27 cellular contexts compared by ENCODE assay signal in genomic region chr14:23536494-23536893, GRCh38. TPM values are rescaled to one million over a fixed set of nuclear protein-coding genes. Genes with fewer than 3 reads are reported as not detected.
"Had no signal": no experiment of that assay in that cellular context is flagged by ENCODE, and none has a peak within 500 bp of the region (broad histone marks: within the 10 kb centered on the region; RNA-seq: fewer than 3 reads in every experiment).

No MANE protein-coding gene starts in this region.

- H3K27ac ChIP-seq: brain microvascular endothelial cell, cardiac muscle cell had no signal

- H3K9me3 Mint-ChIP-seq: activated CD4-positive, alpha-beta memory T cell treated with anti-CD3 and anti-CD28 coated beads for 36 hours; activated CD4-positive, alpha-beta T cell treated with anti-CD3 and anti-CD28 coated beads, Interleukin-2, amount 10 ng/mL, durations not matched to agents 7 days and 5 days; activated naive CD4-positive, alpha-beta T cell treated with anti-CD3 and anti-CD28 coated beads for 36 hours; activated T-helper 17 cell treated with anti-CD3 and anti-CD28 coated beads, Interleukin-2, amount 50 U/mL, for 72 hours had no signal

- H3K36me3 Mint-ChIP-seq: activated CD4-positive, alpha-beta memory T cell treated with anti-CD3 and anti-CD28 coated beads for 36 hours; activated naive CD8-positive, alpha-beta T cell had no signal

- ATAC-seq: activated T-helper 17 cell treated with anti-CD3 and anti-CD28 coated beads, Interleukin-2, amount 50 U/mL, for 72 hours had no signal

- DNase-seq: activated CD4-positive, alpha-beta memory T cell treated with anti-CD3 and anti-CD28 coated beads for 36 hours; activated CD4-positive, alpha-beta T cell treated with anti-CD3 and anti-CD28 coated beads, Interleukin-2, amount 10 ng/mL, durations not matched to agents 7 days and 5 days; activated CD4-positive, CD25-positive, alpha-beta regulatory T cell; activated CD8-positive, alpha-beta memory T cell treated with anti-CD3 and anti-CD28 coated beads for 24 hours; activated gamma-delta T cell; activated naive CD4-positive, alpha-beta T cell treated with anti-CD3 and anti-CD28 coated beads for 36 hours; activated T-cell treated with anti-CD3 and anti-CD28 coated beads, Interleukin-2, amount 50 U/mL, for 48 hours; amygdala; brain microvascular endothelial cell; cerebellar nuclear complex; MV-4-11; NCI-H1092 treated with DMSO at 0.1 percent for 48 hours; NCI-H1417 treated with DMSO at 0.1 percent for 48 hours; NCI-H1694 treated with DMSO at 0.1 percent for 48 hours; NCI-H2029 treated with DMSO at 0.1 percent for 48 hours; NCI-H345; NCI-H510A; NCI-H82; SIG-M5; T-helper 2 cell; T1000 had no signal

- H3K4me3 ChIP-seq: cardiac muscle cell had no signal

- H3K27me3 ChIP-seq: brain microvascular endothelial cell, cardiac muscle cell had no signal

- H3K4me3 Mint-ChIP-seq: activated CD4-positive, alpha-beta memory T cell treated with anti-CD3 and anti-CD28 coated beads for 36 hours; activated CD4-positive, alpha-beta T cell treated with anti-CD3 and anti-CD28 coated beads, Interleukin-2, amount 10 ng/mL, durations not matched to agents 7 days and 5 days; activated naive CD4-positive, alpha-beta T cell treated with anti-CD3 and anti-CD28 coated beads for 36 hours; activated naive CD8-positive, alpha-beta T cell; activated T-helper 17 cell treated with anti-CD3 and anti-CD28 coated beads, Interleukin-2, amount 50 U/mL, for 72 hours had no signal

- H3K27me3 Mint-ChIP-seq: activated naive CD8-positive, alpha-beta T cell; activated T-helper 17 cell treated with anti-CD3 and anti-CD28 coated beads, Interleukin-2, amount 50 U/mL, for 72 hours had no signal

- H3K27ac Mint-ChIP-seq: activated CD4-positive, alpha-beta memory T cell treated with anti-CD3 and anti-CD28 coated beads for 36 hours; activated CD4-positive, alpha-beta T cell treated with anti-CD3 and anti-CD28 coated beads, Interleukin-2, amount 10 ng/mL, durations not matched to agents 7 days and 5 days; activated naive CD4-positive, alpha-beta T cell treated with anti-CD3 and anti-CD28 coated beads for 36 hours; activated naive CD8-positive, alpha-beta T cell; activated T-helper 17 cell treated with anti-CD3 and anti-CD28 coated beads, Interleukin-2, amount 50 U/mL, for 72 hours had no signal

- H3K36me3 ChIP-seq: brain microvascular endothelial cell, cardiac muscle cell had no signal

RNA-seq across cellular contexts. Expression of gene ZFHX2, which starts 15.1 kb away (rescaled TPM):
- total RNA-seq: RPMI7951 had no signal

RNA-seq across cellular contexts. Expression of gene JPH4, which starts 42.1 kb away (rescaled TPM):
- total RNA-seq: activated CD4-positive, alpha-beta T cell treated with anti-CD3 and anti-CD28 coated beads, Interleukin-2, amount 10 ng/mL, durations not matched to agents 7 days and 5 days; activated T-helper 17 cell treated with anti-CD3 and anti-CD28 coated beads, Interleukin-2, amount 50 U/mL, for 72 hours; MCF 10A; OCI-LY7 had no signal
